In the genomic region with DNA sequence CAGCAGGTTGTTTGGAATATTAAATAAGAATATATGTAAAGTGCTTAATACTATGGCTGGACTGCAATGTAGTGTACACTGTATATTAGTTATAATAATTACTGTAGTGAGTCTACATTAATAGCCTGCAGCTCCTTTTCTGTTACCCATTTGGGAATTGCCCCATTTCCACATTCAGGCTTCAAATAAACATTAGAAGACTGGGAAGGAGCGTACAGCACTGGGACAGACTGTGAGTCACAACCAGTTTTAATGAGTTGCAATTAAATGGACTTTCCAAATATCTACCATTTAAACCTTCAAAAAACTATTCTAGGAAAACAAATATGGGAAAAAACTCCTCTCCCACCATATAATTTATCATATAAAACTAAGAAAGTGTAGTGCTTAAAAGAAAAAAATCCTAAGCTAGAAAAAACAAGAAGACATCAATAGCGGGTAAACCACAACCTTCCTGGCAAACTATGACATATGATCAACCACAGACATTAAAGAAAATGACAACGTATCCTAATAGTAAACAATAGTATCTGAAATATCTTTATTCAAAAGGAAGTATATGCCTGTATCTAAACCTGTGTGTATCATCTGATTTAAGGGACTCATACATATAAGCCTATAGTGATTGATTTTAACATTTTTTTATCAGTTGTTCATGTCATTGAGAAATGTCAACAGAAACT, we compare ENCODE assay signal across 14 cellular contexts.
A peak's percentile ranks its signal among the peaks of the same experiment; 100 is the strongest.
DNase-seq lines count a peak whose midpoint lies in the region; ATAC-seq and TF ChIP-seq lines count a peak whose summit lies in the region.
"Had no signal": no experiment of that assay in that cellular context is flagged by ENCODE, and none has a peak within 500 bp of the region (broad histone marks: within the 10 kb centered on the region; RNA-seq: fewer than 3 reads in every experiment).

No MANE protein-coding gene starts in this region.

- H3K36me3 ChIP-seq in breast epithelium, result no peaks in the 10 kb centered on the region
- H3K36me3 ChIP-seq in effector memory CD4-positive, alpha-beta T cell (ENCODE audit: control insufficient read depth, insufficient read depth, low read length), result peaks cover 14% of the 10 kb centered on the region
- peaks cover 35% of the 10 kb centered on the region for H3K36me3 ChIP-seq in upper lobe of right lung

- intact Hi-C loops in MCF 10A (cut with micrococcal nuclease) (no loop called here), breast epithelium (cut with DNase I; ENCODE audit: low total_unique reads) (no loop called here), upper lobe of right lung (cut with DNase I) (no loop called here)

- no peaks in the 10 kb centered on the region for H3K9me3 Mint-ChIP-seq in MCF 10A (ENCODE audit: unreplicated experiment)
- no peaks in the 10 kb centered on the region for H3K9me3 Mint-ChIP-seq in stimulated activated naive CD8-positive, alpha-beta T cell treated with anti-CD3 and anti-CD28 coated beads, Interleukin-15, amount 100 ng/mL, for 72 hours
- no peaks in the 10 kb centered on the region for H3K9me3 Mint-ChIP-seq in stimulated activated effector memory CD8-positive, alpha-beta T cell treated with anti-CD3 and anti-CD28 coated beads, Interleukin-12 subunit alpha, Interleukin-12 subunit beta, amount 100 ng/mL, for 72 hours
- H3K9me3 Mint-ChIP-seq: memory B cell; stimulated activated memory B cell treated with anti-CD40 and anti-IgM and Interleukin-4, amounts not matched to agents 10 μg/mL and 1 μg/mL and 100 μg/mL, for 72 hours had no signal

- CTCF ChIA-PET in MCF 10A (lab: Yijun Ruan, JAX), result interaction anchor here (0.6 to 1.8 kb wide), 5 partner anchors 12 to 76 kb away, joined by 3 to 5 read pairs (median 3); no protein-coding TSS in a partner anchor

- no peaks in the 10 kb centered on the region for H3K27me3 Mint-ChIP-seq in MCF 10A (ENCODE audit: insufficient read depth, unreplicated experiment)
- no peaks in the 10 kb centered on the region for H3K27me3 Mint-ChIP-seq in stimulated activated naive CD8-positive, alpha-beta T cell treated with anti-CD3 and anti-CD28 coated beads, Interleukin-15, amount 100 ng/mL, for 72 hours
- H3K27me3 Mint-ChIP-seq: memory B cell; stimulated activated memory B cell treated with anti-CD40 and anti-IgM and Interleukin-4, amounts not matched to agents 10 μg/mL and 1 μg/mL and 100 μg/mL, for 72 hours had no signal

- ATAC-seq in stimulated activated naive CD8-positive, alpha-beta T cell treated with anti-CD3 and anti-CD28 coated beads, Interleukin-15, amount 100 ng/mL, for 72 hours, result peak; percentile 49
- ATAC-seq in upper lobe of right lung, result no peak
- no peak for ATAC-seq in stimulated activated effector memory CD8-positive, alpha-beta T cell treated with anti-CD3 and anti-CD28 coated beads, Interleukin-12 subunit alpha, Interleukin-12 subunit beta, amount 100 ng/mL, for 72 hours
- ATAC-seq: stimulated activated memory B cell treated with anti-CD40 and anti-IgM and Interleukin-4, amounts not matched to agents 10 μg/mL and 1 μg/mL and 100 μg/mL, for 72 hours had no signal

- BruUV-seq in MCF 10A (replicated peaks; lab: Mats Ljungman, UMichigan), result no TSS peak

- H3K4me1 ChIP-seq in breast epithelium (no peaks in the 10 kb centered on the region), upper lobe of right lung (peaks cover 5% of the 10 kb centered on the region)
- peaks cover 34% of the 10 kb centered on the region for H3K4me1 ChIP-seq in effector memory CD4-positive, alpha-beta T cell (ENCODE audit: control insufficient read depth, insufficient read depth, low read length, poor library complexity, severe bottlenecking)
- H3K4me1 ChIP-seq: ascending aorta had no signal

- no peak for TF ChIP-seq CTCF in MCF 10A (IDR thresholded peaks at IDR 0.05; ENCODE audit: unreplicated experiment)
- no peak for TF ChIP-seq CTCF in breast epithelium (IDR thresholded peaks at IDR 0.05)
- no peak for TF ChIP-seq CTCF in upper lobe of right lung (IDR thresholded peaks at IDR 0.05)

- DNase-seq in MCF 10A (ENCODE audit: unreplicated experiment), result peak; percentile 68
- DNase-seq in breast epithelium (ENCODE audit: low spot score in 2 of 2), result no peak
- DNase-seq in NCI-H1930 (lab: John Stamatoyannopoulos, UW), result peak; percentile 18 to 51
- DNase-seq in effector memory CD4-positive, alpha-beta T cell, result no peak
- no peak for DNase-seq in stimulated activated naive CD8-positive, alpha-beta T cell treated with anti-CD3 and anti-CD28 coated beads, Interleukin-15, amount 100 ng/mL, for 72 hours
- no peak for DNase-seq in RKO (ENCODE audit: low spot score)
- no peak for DNase-seq in upper lobe of right lung
- DNase-seq in stimulated activated effector memory CD8-positive, alpha-beta T cell treated with anti-CD3 and anti-CD28 coated beads, Interleukin-12 subunit alpha, Interleukin-12 subunit beta, amount 100 ng/mL, for 72 hours (ENCODE audit: low spot score in 2 of 2), result no peak
- DNase-seq: KG1; NCI-H2107; stimulated activated CD4-positive, alpha-beta T cell treated with anti-CD3 and anti-CD28 coated beads, Interleukin-1b, Interleukin-23, amount 100 ng/mL, for 48 hours had no signal

- H3K27me3 ChIP-seq in breast epithelium, result no peaks in the 10 kb centered on the region
- H3K27me3 ChIP-seq in effector memory CD4-positive, alpha-beta T cell (replicated peaks; ENCODE audit: control insufficient read depth, insufficient read depth, low read length, poor library complexity, severe bottlenecking), result no peaks in the 10 kb centered on the region
- H3K27me3 ChIP-seq in upper lobe of right lung, result no peaks in the 10 kb centered on the region
- H3K27me3 ChIP-seq: ascending aorta had no signal

- H3K4me1 Mint-ChIP-seq in MCF 10A (ENCODE audit: insufficient read depth, unreplicated experiment), result no peaks in the 10 kb centered on the region
- peaks cover 61% of the 10 kb centered on the region for H3K4me1 Mint-ChIP-seq in stimulated activated naive CD8-positive, alpha-beta T cell treated with anti-CD3 and anti-CD28 coated beads, Interleukin-15, amount 100 ng/mL, for 72 hours
- H3K4me1 Mint-ChIP-seq in stimulated activated effector memory CD8-positive, alpha-beta T cell treated with anti-CD3 and anti-CD28 coated beads, Interleukin-12 subunit alpha, Interleukin-12 subunit beta, amount 100 ng/mL, for 72 hours, result peaks cover 39% of the 10 kb centered on the region

- no peak overlapping the region for H3K27ac ChIP-seq in breast epithelium
- H3K27ac ChIP-seq in effector memory CD4-positive, alpha-beta T cell (ENCODE audit: insufficient read depth, low read length, poor library complexity, severe bottlenecking), result peak overlapping the region; percentile 28
- H3K27ac ChIP-seq in upper lobe of right lung, result no peak overlapping the region
- H3K27ac ChIP-seq: ascending aorta had no signal

- H3K27ac Mint-ChIP-seq in MCF 10A (ENCODE audit: low read depth, unreplicated experiment), result peak overlapping the region; percentile 51
- no peak overlapping the region for H3K27ac Mint-ChIP-seq in stimulated activated naive CD8-positive, alpha-beta T cell treated with anti-CD3 and anti-CD28 coated beads, Interleukin-15, amount 100 ng/mL, for 72 hours
- H3K27ac Mint-ChIP-seq in stimulated activated effector memory CD8-positive, alpha-beta T cell treated with anti-CD3 and anti-CD28 coated beads, Interleukin-12 subunit alpha, Interleukin-12 subunit beta, amount 100 ng/mL, for 72 hours, result no peak overlapping the region
- H3K27ac Mint-ChIP-seq: memory B cell; stimulated activated memory B cell treated with anti-CD40 and anti-IgM and Interleukin-4, amounts not matched to agents 10 μg/mL and 1 μg/mL and 100 μg/mL, for 72 hours had no signal

- peaks cover 52% of the 10 kb centered on the region for H3K36me3 Mint-ChIP-seq in MCF 10A (ENCODE audit: insufficient read depth, unreplicated experiment)
- H3K36me3 Mint-ChIP-seq in stimulated activated effector memory CD8-positive, alpha-beta T cell treated with anti-CD3 and anti-CD28 coated beads, Interleukin-12 subunit alpha, Interleukin-12 subunit beta, amount 100 ng/mL, for 72 hours, result peaks cover 84% of the 10 kb centered on the region

- H3K4me3 ChIP-seq in breast epithelium (no peak overlapping the region), upper lobe of right lung (no peak overlapping the region)
- H3K4me3 ChIP-seq in effector memory CD4-positive, alpha-beta T cell (ENCODE audit: insufficient read depth, low read depth, low read length, poor library complexity, severe bottlenecking), result no peak overlapping the region
- H3K4me3 ChIP-seq: ascending aorta had no signal

- no peak for TF ChIP-seq POLR2A in breast epithelium (IDR thresholded peaks at IDR 0.05)

- POLR2A ChIA-PET in MCF 10A (lab: Yijun Ruan, JAX), result interaction anchor here (0.7 to 1.7 kb wide), 6 partner anchors 11 to 87 kb away, joined by 3 to 7 read pairs (median 3); no protein-coding TSS in a partner anchor

- no peak overlapping the region for H3K4me3 Mint-ChIP-seq in MCF 10A (ENCODE audit: unreplicated experiment)
- no peak overlapping the region for H3K4me3 Mint-ChIP-seq in stimulated activated naive CD8-positive, alpha-beta T cell treated with anti-CD3 and anti-CD28 coated beads, Interleukin-15, amount 100 ng/mL, for 72 hours
- H3K4me3 Mint-ChIP-seq in stimulated activated effector memory CD8-positive, alpha-beta T cell treated with anti-CD3 and anti-CD28 coated beads, Interleukin-12 subunit alpha, Interleukin-12 subunit beta, amount 100 ng/mL, for 72 hours, result no peak overlapping the region
- H3K4me3 Mint-ChIP-seq: memory B cell; stimulated activated memory B cell treated with anti-CD40 and anti-IgM and Interleukin-4, amounts not matched to agents 10 μg/mL and 1 μg/mL and 100 μg/mL, for 72 hours had no signal

- no peaks in the 10 kb centered on the region for H3K9me3 ChIP-seq in breast epithelium
- no peaks in the 10 kb centered on the region for H3K9me3 ChIP-seq in effector memory CD4-positive, alpha-beta T cell (ENCODE audit: control insufficient read depth, low read length)
- H3K9me3 ChIP-seq in upper lobe of right lung, result no peaks in the 10 kb centered on the region
- H3K9me3 ChIP-seq: ascending aorta had no signal

Comparison
In these comparisons a context has a peak if more than half of its experiments do, and no peak if none do; other contexts are left out.
1. DNase-seq: peak in MCF 10A (single experiment) and NCI-H1930 (2 of 2); none in breast epithelium (0 of 2), effector memory CD4-positive, alpha-beta T cell (0 of 3), stimulated activated naive CD8-positive, alpha-beta T cell treated with anti-CD3 and anti-CD28 coated beads, Interleukin-15, amount 100 ng/mL, for 72 hours (0 of 2), RKO (single experiment), upper lobe of right lung (single experiment) and stimulated activated effector memory CD8-positive, alpha-beta T cell treated with anti-CD3 and anti-CD28 coated beads, Interleukin-12 subunit alpha, Interleukin-12 subunit beta, amount 100 ng/mL, for 72 hours (0 of 2).